Comparison of ENCODE assay signal across 30 cellular contexts in the genomic region with DNA sequence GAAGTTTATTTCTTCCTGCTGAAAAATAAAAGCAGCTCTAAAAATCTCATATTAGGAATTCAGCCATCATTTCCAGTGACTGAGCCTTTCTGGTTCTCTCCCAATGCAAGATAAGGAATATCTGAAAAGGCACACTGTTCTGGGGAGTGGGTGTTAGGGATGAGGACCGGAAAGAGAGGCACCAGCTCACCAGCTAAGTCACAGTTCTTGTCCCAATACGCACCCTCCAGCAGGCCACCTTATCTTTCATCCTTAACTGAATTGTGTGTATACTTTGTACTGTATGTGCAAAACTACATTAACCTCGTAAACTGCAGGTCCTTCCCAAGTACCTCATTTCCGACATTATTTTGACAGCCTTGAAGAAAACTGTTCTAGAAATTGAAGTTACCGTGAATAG.
"Had no signal": no experiment of that assay in that cellular context is flagged by ENCODE, and none has a peak within 500 bp of the region (broad histone marks: within the 10 kb centered on the region; RNA-seq: fewer than 3 reads in every experiment).

No MANE protein-coding gene starts in this region.

- DNase-seq: activated CD4-positive, alpha-beta memory T cell treated with anti-CD3 and anti-CD28 coated beads for 36 hours; activated CD4-positive, alpha-beta T cell treated with anti-CD3 and anti-CD28 coated beads for 48 hours; activated CD8-positive, alpha-beta memory T cell treated with anti-CD3 and anti-CD28 coated beads, Interleukin-2, amount 50 U/mL, for 4 hours; activated gamma-delta T cell; activated naive CD4-positive, alpha-beta T cell treated with anti-CD3 and anti-CD28 coated beads, Interleukin-2, amount 10 ng/mL, durations not matched to agents 7 days and 5 days; activated T-cell treated with anti-CD3 and anti-CD28 coated beads, Interleukin-2, amount 50 U/mL, for 1 hour; amygdala; central memory CD4-positive, alpha-beta T cell; islet precursor cell; left cardiac atrium; mammary epithelial cell; midbrain; naive thymus-derived CD4-positive, alpha-beta T cell; nucleus accumbens; pancreas; sigmoid colon; stimulated activated CD4-positive, alpha-beta T cell treated with anti-CD3 and anti-CD28 coated beads, Interleukin-1b, Interleukin-23, amount 100 ng/mL, for 48 hours; stimulated activated CD4-positive, alpha-beta T cell treated with anti-CD3 and anti-CD28 coated beads, Interleukin-4, amount 100 ng/mL, for 4 hours; stimulated activated CD8-positive, alpha-beta memory T cell treated with anti-CD3 and anti-CD28 coated beads, Interleukin-4, amount 100 ng/mL, for 48 hours; stimulated activated naive CD4-positive, alpha-beta T cell; T-helper 2 cell; tibial artery had no signal

- H3K27me3 ChIP-seq: gastroesophageal sphincter, hepatocyte, pancreas, sigmoid colon, suprapubic skin, tibial artery had no signal

- H3K9me3 ChIP-seq: gastroesophageal sphincter, pancreas, prostate gland, sigmoid colon, suprapubic skin, tibial artery had no signal

- H3K4me1 ChIP-seq: prostate gland had no signal

- H3K4me3 ChIP-seq: gastroesophageal sphincter, hepatocyte, pancreas, prostate gland, sigmoid colon, smooth muscle cell, suprapubic skin, tibial artery had no signal

- H3K27me3 Mint-ChIP-seq: activated CD4-positive, alpha-beta memory T cell treated with anti-CD3 and anti-CD28 coated beads for 36 hours; activated naive CD4-positive, alpha-beta T cell treated with anti-CD3 and anti-CD28 coated beads, Interleukin-2, amount 10 ng/mL, durations not matched to agents 7 days and 5 days; naive thymus-derived CD4-positive, alpha-beta T cell had no signal

- H3K36me3 ChIP-seq: prostate gland had no signal

- H3K27ac ChIP-seq: epithelial cell of prostate, gastroesophageal sphincter, hepatocyte, pancreas, prostate gland, sigmoid colon, suprapubic skin, tibial artery, VCaP had no signal

- H3K27ac Mint-ChIP-seq: activated CD4-positive, alpha-beta memory T cell treated with anti-CD3 and anti-CD28 coated beads for 36 hours; activated naive CD4-positive, alpha-beta T cell treated with anti-CD3 and anti-CD28 coated beads, Interleukin-2, amount 10 ng/mL, durations not matched to agents 7 days and 5 days had no signal

- H3K9me3 Mint-ChIP-seq: activated CD4-positive, alpha-beta memory T cell treated with anti-CD3 and anti-CD28 coated beads for 36 hours; activated naive CD4-positive, alpha-beta T cell treated with anti-CD3 and anti-CD28 coated beads, Interleukin-2, amount 10 ng/mL, durations not matched to agents 7 days and 5 days had no signal

- H3K4me3 Mint-ChIP-seq: activated CD4-positive, alpha-beta memory T cell treated with anti-CD3 and anti-CD28 coated beads for 36 hours; activated naive CD4-positive, alpha-beta T cell treated with anti-CD3 and anti-CD28 coated beads, Interleukin-2, amount 10 ng/mL, durations not matched to agents 7 days and 5 days; naive thymus-derived CD4-positive, alpha-beta T cell had no signal

- ATAC-seq: activated CD4-positive, CD25-positive, alpha-beta regulatory T cell treated with anti-CD3 and anti-CD28 coated beads, Interleukin-2, amount 50 U/mL, for 24 hours; gastroesophageal sphincter; naive thymus-derived CD4-positive, alpha-beta T cell; pancreas had no signal

- FAIRE-seq: pancreas had no signal
